Comparison of ENCODE assay signal across 8 cellular contexts in the genomic region with DNA sequence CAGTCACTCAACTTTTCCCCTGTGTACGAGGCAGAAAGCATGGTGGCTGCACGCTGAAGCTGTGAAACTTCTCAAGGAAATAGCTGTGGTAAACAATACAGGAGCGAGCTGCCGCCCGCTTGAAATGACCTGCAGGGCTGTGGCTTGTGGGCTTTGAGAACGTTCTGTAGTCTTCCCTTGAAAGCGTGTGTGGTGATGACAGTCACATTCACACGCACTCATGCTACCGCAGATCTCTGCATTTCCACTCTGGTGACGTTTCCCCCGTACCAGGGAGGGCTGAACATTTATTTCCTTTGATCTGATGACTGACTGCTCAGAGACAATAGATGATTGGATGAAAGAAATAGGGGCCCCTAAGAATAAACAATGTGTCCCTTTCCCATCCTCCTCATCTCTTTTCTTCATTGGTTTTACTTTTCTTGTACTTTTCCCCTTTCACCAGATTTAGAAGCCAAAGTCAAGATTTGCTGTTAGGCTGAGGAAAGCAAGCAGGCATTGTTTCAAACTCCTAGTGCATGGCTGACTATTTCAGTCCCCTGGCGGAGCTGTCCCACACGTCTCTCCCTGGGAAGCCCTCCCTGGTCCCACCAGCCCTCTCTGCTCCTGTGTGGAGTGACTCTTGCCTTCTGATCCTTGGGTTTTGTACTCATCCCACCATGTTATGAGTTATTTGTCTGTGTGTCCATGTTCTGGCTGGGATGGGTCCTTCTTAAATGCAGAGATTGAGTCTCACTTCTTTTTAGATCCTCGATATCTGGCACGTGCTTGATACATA. TPM values are rescaled to one million over a fixed set of nuclear protein-coding genes. Genes with fewer than 3 reads are reported as not detected.
A peak's percentile ranks its signal among the peaks of the same experiment; 100 is the strongest.
DNase-seq lines count a peak whose midpoint lies in the region; ATAC-seq, FAIRE-seq and TF ChIP-seq lines count a peak whose summit lies in the region.

No MANE protein-coding gene starts in this region.

- H3K79me2 ChIP-seq in parathyroid adenoma: no peaks in the 10 kb centered on the region

- no peak overlapping the region for H3K4me2 ChIP-seq in parathyroid adenoma (ENCODE audit: low read length)

- H3K9me3 ChIP-seq in colonic mucosa: no peaks in the 10 kb centered on the region
- H3K9me3 ChIP-seq in parathyroid adenoma (ENCODE audit: control insufficient read depth, low read length): no peaks in the 10 kb centered on the region

- DNase-seq in GM12892 (ENCODE audit: insufficient read length) (no peak), colonic mucosa (peak; percentile 47), ureter (ENCODE audit: low spot score) (peak; percentile 63), glutamatergic neuron (no peak), NCI-H2081 (lab: John Stamatoyannopoulos, UW) (no peak)

- H3K27ac Mint-ChIP-seq in glutamatergic neuron (ENCODE audit: unreplicated experiment): no peak overlapping the region

- H3K36me3 ChIP-seq in colonic mucosa (no peaks in the 10 kb centered on the region), parathyroid adenoma (ENCODE audit: control insufficient read depth, insufficient read depth, low read length) (no peaks in the 10 kb centered on the region)

- H3K27ac ChIP-seq in colonic mucosa: peak overlapping the region; percentile 66
- peak overlapping the region; percentile 43 for H3K27ac ChIP-seq in parathyroid adenoma

- peak; percentile 92 for FAIRE-seq in GM12892 (lab: Jason Lieb, UNC)

- peaks cover 10% of the 10 kb centered on the region for H3K4me1 Mint-ChIP-seq in glutamatergic neuron (ENCODE audit: low read depth, unreplicated experiment)

- H3K36me3 Mint-ChIP-seq in glutamatergic neuron (ENCODE audit: unreplicated experiment): no peaks in the 10 kb centered on the region

- TF ChIP-seq POLR2A in GM12892 (IDR thresholded peaks at IDR 0.05; ENCODE audit: low read depth, low read length): no peak

- H3K4me3 ChIP-seq in colonic mucosa (no peak overlapping the region), parathyroid adenoma (ENCODE audit: low read depth, low read length) (no peak overlapping the region)

- H3K9me3 Mint-ChIP-seq in glutamatergic neuron (ENCODE audit: unreplicated experiment): no peaks in the 10 kb centered on the region

- intact Hi-C loops in colonic mucosa (cut with DNase I): no loop called here

- ATAC-seq in HG02973 (IDR thresholded peaks at IDR 0.05; ENCODE audit: unreplicated experiment): peak; percentile 42
- peak; percentile 67 to 70 for ATAC-seq in activated CD4-positive, CD25-positive, alpha-beta regulatory T cell treated with anti-CD3 and anti-CD28 coated beads, Interleukin-2, amount 50 U/mL, for 24 hours

- H3K9ac ChIP-seq in colonic mucosa (ENCODE audit: low read depth in 2 of 2, low read length in 2 of 2): no peak overlapping the region
- no peak overlapping the region for H3K9ac ChIP-seq in parathyroid adenoma

- no peak overlapping the region for H3K4me3 Mint-ChIP-seq in glutamatergic neuron (ENCODE audit: unreplicated experiment)

- no peak for TF ChIP-seq CTCF in colonic mucosa (IDR thresholded peaks at IDR 0.05)
- no peak for TF ChIP-seq CTCF in parathyroid adenoma (IDR thresholded peaks at IDR 0.05)
- no peak for TF ChIP-seq CTCF in glutamatergic neuron (IDR thresholded peaks at IDR 0.05; ENCODE audit: partially characterized antibody, unreplicated experiment)

- H3K4me1 ChIP-seq in colonic mucosa (no peaks in the 10 kb centered on the region), parathyroid adenoma (peaks cover 14% of the 10 kb centered on the region)

- no peak overlapping the region for H2AFZ ChIP-seq in parathyroid adenoma

- no peaks in the 10 kb centered on the region for H3K27me3 ChIP-seq in colonic mucosa
- no peaks in the 10 kb centered on the region for H3K27me3 ChIP-seq in parathyroid adenoma (ENCODE audit: control insufficient read depth, insufficient read depth, low read length)

- H3K27me3 Mint-ChIP-seq in glutamatergic neuron (ENCODE audit: unreplicated experiment): no peaks in the 10 kb centered on the region

RNA-seq across cellular contexts. Expression of a gene that starts 3.9 kb away (rescaled TPM):
- 4.7 TPM for polyA plus RNA-seq in GM12892 (2012; ENCODE audit: missing spikeins)
- total RNA-seq in colonic mucosa: 1 to 10 TPM; 1.1 to 3.1 TPM
- 8.7 TPM for total RNA-seq in ureter
- total RNA-seq in glutamatergic neuron (ENCODE audit: unreplicated experiment): 2.8 TPM

RNA-seq across cellular contexts. Expression of a gene that starts 9.2 kb away (rescaled TPM):
- polyA plus RNA-seq in GM12892 (2012; ENCODE audit: missing spikeins): 64.4 TPM
- total RNA-seq in colonic mucosa (100 to 1,000 TPM; 140 to 166 TPM), ureter (117 TPM), glutamatergic neuron (ENCODE audit: unreplicated experiment) (261 TPM)

Comparison
In these comparisons a context has a peak if more than half of its experiments do, and no peak if none do; other contexts are left out.
1. DNase-seq: peak in colonic mucosa (single experiment) and ureter (single experiment); none in GM12892 (single experiment), glutamatergic neuron (single experiment) and NCI-H2081 (0 of 2).